ENCODE assay signal across 9 cellular contexts in genomic region chr5:116068028-116068632, GRCh38. TPM values are rescaled to one million over a fixed set of nuclear protein-coding genes. Genes with fewer than 3 reads are reported as not detected.
DNase-seq lines count a peak whose midpoint lies in the region; ATAC-seq, FAIRE-seq and TF ChIP-seq lines count a peak whose summit lies in the region.
"Had no signal": no experiment of that assay in that cellular context is flagged by ENCODE, and none has a peak within 500 bp of the region (broad histone marks: within the 10 kb centered on the region; RNA-seq: fewer than 3 reads in every experiment).

No MANE protein-coding gene starts in this region.

- DNase-seq in A549 (ENCODE audit: low read depth in 1 of 2, low spot score in 1 of 2) (peak; percentile 11 to 60), DMS53 (lab: John Stamatoyannopoulos, UW) (peak; percentile 74), PC-9 (peak in 1 of 2 experiments; percentile 11), colonic mucosa (peak; percentile 44), mesendoderm (peak; percentile 37)
- DNase-seq: left cardiac atrium had no signal

- H2AFZ ChIP-seq in PC-9: no peak overlapping the region

- no peaks in the 10 kb centered on the region for H3K4me1 ChIP-seq in A549
- no peaks in the 10 kb centered on the region for H3K4me1 ChIP-seq in PC-9 (replicated peaks; ENCODE audit: insufficient read depth)
- H3K4me1 ChIP-seq in colonic mucosa: no peaks in the 10 kb centered on the region
- no peaks in the 10 kb centered on the region for H3K4me1 ChIP-seq in mesendoderm (ENCODE audit: control insufficient read depth, low read depth, low read length)

- H3K79me2 ChIP-seq in PC-9 (ENCODE audit: low read depth): no peaks in the 10 kb centered on the region
- no peaks in the 10 kb centered on the region for H3K79me2 ChIP-seq in mesendoderm (ENCODE audit: control insufficient read depth, insufficient read depth, low read length)

- no peak overlapping the region for H2BK5ac ChIP-seq in mesendoderm (ENCODE audit: low read length)

- no peaks in the 10 kb centered on the region for H4K20me1 ChIP-seq in PC-9 (ENCODE audit: insufficient read depth)

- peak in 1 of 2 experiments; percentile 77; a peak in 3 of 6 replicates for ATAC-seq in A549
- ATAC-seq in HG03066 (IDR thresholded peaks at IDR 0.05; ENCODE audit: low read depth, unreplicated experiment): peak; percentile 59
- ATAC-seq in GM19397 (IDR thresholded peaks at IDR 0.05; ENCODE audit: unreplicated experiment): no peak
- ATAC-seq in HG03439 (IDR thresholded peaks at IDR 0.05; ENCODE audit: unreplicated experiment): no peak

- peak; percentile 88 for TF ChIP-seq RAD21 in A549 (conservative IDR thresholded peaks at IDR 0.05 in 1 of 2, IDR thresholded peaks at IDR 0.05 in 1 of 2)

- no peak for TF ChIP-seq EP300 in A549 (IDR thresholded peaks at IDR 0.05)

- H3K4ac ChIP-seq in mesendoderm (ENCODE audit: low read depth, low read length): no peak overlapping the region

- H3K4me2 ChIP-seq in A549 (peak overlapping the region; percentile 9; the same call in 1 of the 3 replicates), PC-9 (no peak overlapping the region), mesendoderm (ENCODE audit: low read length) (no peak overlapping the region)

- H3K9ac ChIP-seq in colonic mucosa (ENCODE audit: low read depth in 2 of 2, low read length in 2 of 2) (no peak overlapping the region), mesendoderm (ENCODE audit: low read length) (no peak overlapping the region)

- H3K9me3 ChIP-seq in A549: no peaks in the 10 kb centered on the region
- no peaks in the 10 kb centered on the region for H3K9me3 ChIP-seq in PC-9 (ENCODE audit: insufficient read depth, low read depth)
- H3K9me3 ChIP-seq in colonic mucosa: no peaks in the 10 kb centered on the region

- WGBS in A549 (ENCODE audit: missing lambda C conversion rate): 2% methylated on average over 4 of the region's 4 CpGs
- no CpG with 5 or more reads among the region's 4 CpGs for WGBS in mesendoderm (ENCODE audit: extremely low coverage, insufficient coverage, low lambda C conversion rate)

- H3K23ac ChIP-seq in mesendoderm (ENCODE audit: low read length): no peak overlapping the region

- H3K4me3 ChIP-seq in A549 (no peak overlapping the region), PC-9 (no peak overlapping the region), colonic mucosa (no peak overlapping the region), mesendoderm (ENCODE audit: low read length) (no peak overlapping the region)

- H3K9me2 ChIP-seq in PC-9 (ENCODE audit: insufficient read depth): no peaks in the 10 kb centered on the region

- no peak overlapping the region for H2BK120ac ChIP-seq in mesendoderm (ENCODE audit: low read depth, low read length)

- H2BK15ac ChIP-seq in mesendoderm (replicated peaks; ENCODE audit: low read depth): no peak overlapping the region

- H3F3A ChIP-seq in PC-9 (ENCODE audit: insufficient read depth, low read depth): no peaks in the 10 kb centered on the region

- no peak overlapping the region for H2AK5ac ChIP-seq in mesendoderm (ENCODE audit: low read length)

- H3K56ac ChIP-seq in mesendoderm (ENCODE audit: low read length): no peak overlapping the region

- no peaks in the 10 kb centered on the region for H3K36me3 ChIP-seq in PC-9 (ENCODE audit: low read depth)
- no peaks in the 10 kb centered on the region for H3K36me3 ChIP-seq in colonic mucosa
- no peaks in the 10 kb centered on the region for H3K36me3 ChIP-seq in mesendoderm (ENCODE audit: control insufficient read depth, insufficient read depth, low read length)

- no peaks in the 10 kb centered on the region for H3K79me1 ChIP-seq in mesendoderm (ENCODE audit: low read length)

- peak; percentile 90 for TF ChIP-seq CTCF in A549 (IDR thresholded peaks at IDR 0.05)
- TF ChIP-seq CTCF in PC-9 (conservative IDR thresholded peaks at IDR 0.05): peak; percentile 93
- TF ChIP-seq CTCF in colonic mucosa (IDR thresholded peaks at IDR 0.05): peak; percentile 87

- H3K27me3 ChIP-seq in PC-9 (ENCODE audit: insufficient read depth, low read depth): no peaks in the 10 kb centered on the region
- no peaks in the 10 kb centered on the region for H3K27me3 ChIP-seq in colonic mucosa
- H3K27me3 ChIP-seq in mesendoderm (ENCODE audit: insufficient read depth, low read length, poor library complexity): no peaks in the 10 kb centered on the region

- H4K8ac ChIP-seq in mesendoderm (ENCODE audit: low read depth, low read length): no peak overlapping the region

- POLR2A ChIA-PET in A549 (lab: Yijun Ruan, JAX): no interaction called here
- POLR2A ChIA-PET in PC-9 (lab: Charles Lee; ENCODE audit: unreplicated experiment): no interaction called here

- CTCF ChIA-PET in A549 (lab: Yijun Ruan, JAX): interaction anchor here (0.6 to 3.8 kb wide), 24 partner anchors 8 to 808 kb away, joined by 3 to 30 read pairs (median 3); partner anchors contain the start of gene COMMD10
- CTCF ChIA-PET in PC-9 (lab: Charles Lee): interaction anchor here (1.1 kb wide), 1 partner anchor 180 kb away, joined by 3 read pairs; no protein-coding TSS in a partner anchor

- H4K5ac ChIP-seq in mesendoderm (ENCODE audit: low read length): no peak overlapping the region

- no peak overlapping the region for H3K18ac ChIP-seq in mesendoderm (ENCODE audit: low read length)

- peak; percentile 79 for FAIRE-seq in A549 (lab: Jason Lieb, UNC)

- intact Hi-C loops in PC-9 (cut with micrococcal nuclease; ENCODE audit: unreplicated experiment) (loop anchor here (1.0 to 5.0 kb wide), 4 partner anchors 36 to 970 kb away; partner anchors contain the start of gene ARL14EPL), colonic mucosa (cut with DNase I) (loop anchor here (2.0 to 10.0 kb wide), 2 partner anchors 233 to 433 kb away; no protein-coding TSS in a partner anchor)

- H3K27ac ChIP-seq in A549: no peak overlapping the region
- no peak overlapping the region for H3K27ac ChIP-seq in PC-9
- no peak overlapping the region for H3K27ac ChIP-seq in colonic mucosa
- H3K27ac ChIP-seq in mesendoderm (ENCODE audit: low read depth, low read length): no peak overlapping the region

- TF ChIP-seq POLR2A in A549 (IDR thresholded peaks at IDR 0.05; ENCODE audit: low read length): no peak

- no TSS peak for BruUV-seq in PC-9 (replicated peaks; lab: Mats Ljungman, UMichigan)

TF ChIP-seq in A549, 52 proteins besides CTCF, POLR2A, EP300 and RAD21:
- TF ChIP-seq SMC3 (IDR thresholded peaks at IDR 0.05): peak; percentile 86
- TF ChIP-seq TP53 (CRISPR knock-in tag; IDR thresholded peaks at IDR 0.05): no peak

RNA-seq across cellular contexts. Expression of gene COMMD10, which starts 16.7 kb away (rescaled TPM):
- 49.6 and 63.9 TPM in 2 replicates for polyA plus RNA-seq in A549 (2011; rRNA removed)
- polyA plus RNA-seq in A549 (2012; cell fraction: cytosol; rRNA removed): 11.3 and 12.0 TPM in 2 replicates
- polyA plus RNA-seq in A549 (2012; cell fraction: nucleus; rRNA removed): 4.0 and 6.4 TPM in 2 replicates
- polyA plus RNA-seq in A549 (2017; fragmentation: RNase III; extraction: RNeasy Plus Mini Kit Qiagen cat#74134 plus additional on column Dnase treatment): 38.4 to 40.8 TPM (median 40.2 TPM) in 3 replicates
- 9.6 and 11.0 TPM in 2 replicates for polyA minus RNA-seq in A549 (2011; rRNA and poly(A)+ RNA removed)
- 10.4 and 17.9 TPM in 2 replicates for total RNA-seq in PC-9 (2021)
- total RNA-seq in colonic mucosa: 10 to 100 TPM; 24.8 to 26.5 TPM
- polyA plus RNA-seq in mesendoderm (2013, experiment 1 of 2): 43.6 TPM
- 41.2 TPM for polyA plus RNA-seq in mesendoderm (2013, experiment 2 of 2)

RNA-seq across cellular contexts. Expression of gene ARL14EPL, which starts 35.9 kb away (rescaled TPM):
- polyA plus RNA-seq in A549 (2011; rRNA removed) (0.21 TPM in 2 replicates), A549 (2017; fragmentation: RNase III; extraction: RNeasy Plus Mini Kit Qiagen cat#74134 plus additional on column Dnase treatment) (0.05 to 0.12 TPM (median 0.12 TPM) in 3 replicates)
- 0.04 and 0.05 TPM in 2 replicates for polyA plus RNA-seq in A549 (2012; cell fraction: cytosol; rRNA removed)
- 0.07 TPM in 1 of 2 replicates, not detected in the other for polyA plus RNA-seq in A549 (2012; cell fraction: nucleus; rRNA removed)
- polyA minus RNA-seq in A549 (2011; rRNA and poly(A)+ RNA removed): 1.6 TPM in 1 of 2 replicates, not detected in the other
- total RNA-seq in PC-9 (2021) (0.37 TPM in 1 of 2 replicates, not detected in the other), colonic mucosa (not detected)
- not detected for polyA plus RNA-seq in mesendoderm (2013, experiment 1 of 2)
- not detected for polyA plus RNA-seq in mesendoderm (2013, experiment 2 of 2)
- total RNA-seq: left cardiac atrium had no signal
